In the genomic region with DNA sequence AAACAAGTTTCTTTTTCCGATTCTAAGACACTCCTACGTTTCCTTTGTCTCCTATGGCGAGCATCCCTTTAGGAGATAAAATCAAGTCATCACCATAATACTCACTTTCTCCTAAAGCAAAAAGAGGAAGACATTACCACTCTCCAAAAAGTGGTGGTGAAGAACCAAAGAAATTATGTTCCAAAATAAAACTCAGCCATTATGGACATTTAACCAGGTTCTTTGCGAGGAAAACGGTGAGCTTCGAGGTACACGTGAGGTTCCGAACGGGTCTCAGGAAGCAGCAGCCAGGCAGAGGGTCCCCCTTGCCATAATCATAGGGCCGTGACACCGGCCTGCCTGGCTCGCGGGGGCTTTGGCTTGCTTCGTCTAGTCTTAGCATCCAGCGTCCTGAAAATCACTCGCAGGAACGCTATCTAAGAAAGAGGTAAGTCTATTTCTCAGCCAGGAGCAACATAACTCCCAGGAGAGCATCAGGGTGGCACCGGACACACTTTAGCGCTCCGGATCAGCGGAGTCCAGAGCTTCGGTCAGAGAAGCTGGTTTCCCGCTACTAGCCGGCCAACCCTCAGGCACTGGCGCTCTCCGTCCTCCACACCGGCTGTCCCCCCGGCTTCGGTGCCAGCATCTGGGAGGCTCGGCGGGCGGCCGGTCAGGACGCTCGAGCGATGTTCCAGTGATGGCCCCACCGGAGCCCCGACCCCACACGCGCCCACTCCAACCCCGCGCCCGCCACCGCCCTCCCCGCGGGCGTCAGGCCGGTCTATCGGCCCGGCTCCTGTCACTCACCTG, we compare ENCODE assay signal across 8 cellular contexts. TPM values are rescaled to one million over a fixed set of nuclear protein-coding genes. Genes with fewer than 3 reads are reported as not detected.
DNase-seq lines count a peak whose midpoint lies in the region; ATAC-seq, FAIRE-seq and TF ChIP-seq lines count a peak whose summit lies in the region.

No MANE protein-coding gene starts in this region.

- SMC1A ChIA-PET in GM12878 (lab: Charles Lee; ENCODE audit: uncharacterized antibody, unreplicated experiment): interaction anchor here (1.3 kb wide), 1 partner anchor 21 kb away, joined by 3 read pairs; no protein-coding TSS in a partner anchor

- H3K27me3 ChIP-seq in GM12878 (replicated peaks in 1 of 2; ENCODE audit: control insufficient read depth in 2 of 2, insufficient read depth in 2 of 2, low read length in 1 of 2) (no peaks in the 10 kb centered on the region), iPS-20b (ENCODE audit: insufficient read depth, low read length) (no peaks in the 10 kb centered on the region)

- peak overlapping the region; percentile 96 for H3K27ac Mint-ChIP-seq in activated T-cell treated with anti-CD3 and anti-CD28 coated beads, Interleukin-2, amount 50 U/mL, for 24 hours

- no peaks in the 10 kb centered on the region for H3K9me3 Mint-ChIP-seq in activated T-cell treated with anti-CD3 and anti-CD28 coated beads, Interleukin-2, amount 50 U/mL, for 24 hours

- in situ Hi-C loops in GM12878 (cut with MboI): no loop called here

- peak overlapping the region; percentile 30 for H3K4me2 ChIP-seq in GM12878 (ENCODE audit: control insufficient read depth, insufficient read depth)

- WGBS in GM12878 (ENCODE audit: insufficient coverage, insufficient replicate concordance, low lambda C conversion rate, missing lambda C conversion rate): 7% methylated on average over 30 of the region's 50 CpGs

- H2AFZ ChIP-seq in GM12878 (ENCODE audit: control insufficient read depth, low read depth, low read length): peak overlapping the region; percentile 65

- peak overlapping the region; percentile 88 for H3K4me3 Mint-ChIP-seq in activated T-cell treated with anti-CD3 and anti-CD28 coated beads, Interleukin-2, amount 50 U/mL, for 24 hours

- H3K27ac ChIP-seq in GM12878 (ENCODE audit: control insufficient read depth, insufficient read depth) (peak overlapping the region; percentile 59), iPS-20b (ENCODE audit: low read length) (peak overlapping the region; percentile 4)

- no peak for TF ChIP-seq EP300 in GM12878 (IDR thresholded peaks at IDR 0.05; ENCODE audit: borderline replicate concordance in 1 of 2, control insufficient read depth in 1 of 2, low read depth in 2 of 2, low read length in 2 of 2)

- ATAC-seq in HG02678 (IDR thresholded peaks at IDR 0.05; ENCODE audit: unreplicated experiment) (peak; percentile 42), GM12878 (peak; percentile 68)

- TF ChIP-seq CTCF in GM12878 (IDR thresholded peaks at IDR 0.05 in 2 of 3, conservative IDR thresholded peaks at IDR 0.05 in 1 of 3; ENCODE audit: control insufficient read depth in 2 of 3, extremely low read depth in 1 of 3, insufficient read depth in 1 of 3, low read depth in 3 of 3, low read length in 3 of 3): no peak

- peaks cover 41% of the 10 kb centered on the region for H3K4me1 Mint-ChIP-seq in activated T-cell treated with anti-CD3 and anti-CD28 coated beads, Interleukin-2, amount 50 U/mL, for 24 hours (ENCODE audit: low read depth)

- intact Hi-C loops in GM12878 (cut with micrococcal nuclease; ENCODE audit: unreplicated experiment): loop anchor here (5.0 kb wide), 1 partner anchor 63 kb away; a partner anchor contains a TSS

- H3K4me1 ChIP-seq in GM12878 (ENCODE audit: control insufficient read depth, insufficient read depth, low read length): peaks cover 9% of the 10 kb centered on the region
- H3K4me1 ChIP-seq in iPS-20b (ENCODE audit: insufficient read depth, low read length): peaks cover 3% of the 10 kb centered on the region

- H3K27me3 Mint-ChIP-seq in activated T-cell treated with anti-CD3 and anti-CD28 coated beads, Interleukin-2, amount 50 U/mL, for 24 hours: no peaks in the 10 kb centered on the region

- H3K36me3 ChIP-seq in GM12878 (ENCODE audit: control insufficient read depth in 2 of 2, insufficient read depth in 2 of 2, low read length in 1 of 2) (no peaks in the 10 kb centered on the region), iPS-20b (ENCODE audit: insufficient read depth, low read depth, low read length) (peaks cover 16% of the 10 kb centered on the region)

- RAD21 ChIA-PET in GM12878 (lab: Charles Lee; ENCODE audit: unreplicated experiment): interaction anchor here (0.8 to 2.5 kb wide), 5 partner anchors 18 to 246 kb away, joined by 3 to 14 read pairs (median 4); a partner anchor contains a TSS

- H3K9me3 ChIP-seq in GM12878 (replicated peaks; ENCODE audit: control insufficient read depth, insufficient read depth, low read length) (no peaks in the 10 kb centered on the region), iPS-20b (ENCODE audit: insufficient read depth, low read depth, low read length) (no peaks in the 10 kb centered on the region)

- no TSS peak for BruUV-seq in GM12878 (replicated peaks; lab: Mats Ljungman, UMichigan)

- peak overlapping the region; percentile 96 for H3K4me3 ChIP-seq in GM12878
- peak overlapping the region; percentile 86 for H3K4me3 ChIP-seq in iPS-20b (ENCODE audit: low read length)

- POLR2A ChIA-PET in GM12878 (lab: Charles Lee): interaction anchor here (0.6 to 3.0 kb wide), 4 partner anchors 18 to 283 kb away, joined by 3 to 15 read pairs (median 4); a partner anchor contains a TSS

- TF ChIP-seq RAD21 in GM12878 (IDR thresholded peaks at IDR 0.05; ENCODE audit: insufficient read depth, low read depth, low read length): no peak

- peak; percentile 89 for FAIRE-seq in GM12878 (lab: Jason Lieb, UNC)

- no peak for TF ChIP-seq POLR2A in GM12878 (IDR thresholded peaks at IDR 0.05; ENCODE audit: low read depth, low read length)

- no peak for DNase-seq in activated T-cell treated with anti-CD3 and anti-CD28 coated beads, Interleukin-2, amount 50 U/mL, for 24 hours
- no peak for DNase-seq in activated T-cell treated with anti-CD3 and anti-CD28 coated beads, Interleukin-2, amount 50 U/mL, for 48 hours
- DNase-seq in NCI-H69 (lab: John Stamatoyannopoulos, UW) (peak; percentile 51), GM12878 (ENCODE audit: low read depth, low spot score) (no peak), GM19238 (ENCODE audit: insufficient read length, low spot score) (no peak)
- peak; percentile 37 for DNase-seq in stimulated activated CD4-positive, alpha-beta T cell treated with anti-CD3 and anti-CD28 coated beads, Interleukin-15, amount 100 ng/mL, for 24 hours

- H4K20me1 ChIP-seq in GM12878 (ENCODE audit: control insufficient read depth, insufficient read depth): no peaks in the 10 kb centered on the region

- peaks cover 41% of the 10 kb centered on the region for H3K36me3 Mint-ChIP-seq in activated T-cell treated with anti-CD3 and anti-CD28 coated beads, Interleukin-2, amount 50 U/mL, for 24 hours (ENCODE audit: low read depth)

- peaks cover 27% of the 10 kb centered on the region for H3K79me2 ChIP-seq in GM12878 (ENCODE audit: control insufficient read depth, insufficient read depth, low read length)

- CTCF ChIA-PET in GM12878 (lab: Yijun Ruan, JAX): interaction anchor here (0.5 to 1.5 kb wide), 4 partner anchors 17 to 294 kb away, joined by 3 to 4 read pairs (median 4); a partner anchor contains a TSS

- H3K9ac ChIP-seq in GM12878 (ENCODE audit: control insufficient read depth, insufficient read depth, low read length): peak overlapping the region; percentile 87
- H3K9ac ChIP-seq in iPS-20b (ENCODE audit: low read depth, low read length): peak overlapping the region; percentile 84; the same call in 1 of the 2 replicates

RNA-seq across cellular contexts. Expression of a gene that starts 0.6 kb away (rescaled TPM):
- total RNA-seq in GM12878 (2013; cell fraction: nucleolus; rRNA removed): 59.2 and 67.7 TPM in 2 replicates
- total RNA-seq in GM12878 (2014; rRNA removed): 13.4 and 16.0 TPM in 2 replicates
- total RNA-seq in GM12878 (2014; rRNA removed; fragmentation: Illumina TruSeq; extraction: Trizol): 9.9 and 10.6 TPM in 2 replicates
- 28.6 and 29.8 TPM in 2 replicates for total RNA-seq in GM12878 (2021)
- polyA plus RNA-seq in GM12878 (2011; ENCODE audit: low read depth): 7.5 TPM
- polyA plus RNA-seq in GM12878 (2011; rRNA removed): 13.6 and 30.6 TPM in 2 replicates
- 22.1 and 29.5 TPM in 2 replicates for polyA plus RNA-seq in GM12878 (2011; cell fraction: cytosol; rRNA removed)
- polyA plus RNA-seq in GM12878 (2011; cell fraction: nucleus; rRNA removed): 37.3 and 43.6 TPM in 2 replicates
- polyA plus RNA-seq in GM12878 (2012): 11.8 TPM in 2 replicates
- polyA plus RNA-seq in GM12878 (2014; fragmentation: Illumina TruSeq; extraction: Trizol): 10.0 and 15.1 TPM in 2 replicates
- polyA plus RNA-seq in GM12878 (2014; fragmentation: Nextera tagmentation; extraction: Ambion mirVana): 1 to 10 TPM; 1.3 to 2.0 TPM
- 22.9 and 25.0 TPM in 2 replicates for polyA plus RNA-seq in GM12878 (2014; rRNA removed)
- polyA plus RNA-seq in GM12878 (2016; fragmentation: Nextera tagmentation; extraction: Ambion mirVana): 10 to 100 TPM; 20.4 to 21.7 TPM
- polyA minus RNA-seq in GM12878 (2011; rRNA and poly(A)+ RNA removed): 47.1 and 58.7 TPM in 2 replicates
- polyA minus RNA-seq in GM12878 (2011; cell fraction: cytosol; rRNA and poly(A)+ RNA removed): 14.8 and 19.0 TPM in 2 replicates
- polyA minus RNA-seq in GM12878 (2011; cell fraction: nucleus; rRNA and poly(A)+ RNA removed): 8.8 and 19.5 TPM in 2 replicates

RNA-seq across cellular contexts. Expression of a gene that starts 13.9 kb away (rescaled TPM):
- 0.33 TPM in 1 of 2 replicates, not detected in the other for total RNA-seq in GM12878 (2013; cell fraction: nucleolus; rRNA removed)
- total RNA-seq in GM12878 (2014; rRNA removed): not detected in 2 replicates
- not detected in 2 replicates for total RNA-seq in GM12878 (2014; rRNA removed; fragmentation: Illumina TruSeq; extraction: Trizol)
- total RNA-seq in GM12878 (2021): not detected in 2 replicates
- polyA plus RNA-seq in GM12878 (2011; ENCODE audit: low read depth): not detected
- not detected in 2 replicates for polyA plus RNA-seq in GM12878 (2011; rRNA removed)
- polyA plus RNA-seq in GM12878 (2011; cell fraction: cytosol; rRNA removed): 0.05 TPM in 1 of 2 replicates, not detected in the other
- polyA plus RNA-seq in GM12878 (2011; cell fraction: nucleus; rRNA removed): 0.28 TPM in 2 replicates
- 0.10 TPM in 1 of 2 replicates, not detected in the other for polyA plus RNA-seq in GM12878 (2012)
- polyA plus RNA-seq in GM12878 (2014; fragmentation: Illumina TruSeq; extraction: Trizol): not detected in 2 replicates
- not detected for polyA plus RNA-seq in GM12878 (2014; fragmentation: Nextera tagmentation; extraction: Ambion mirVana)
- polyA plus RNA-seq in GM12878 (2014; rRNA removed): not detected in 2 replicates
- not detected for polyA plus RNA-seq in GM12878 (2016; fragmentation: Nextera tagmentation; extraction: Ambion mirVana)
- not detected in 2 replicates for polyA minus RNA-seq in GM12878 (2011; rRNA and poly(A)+ RNA removed)
- polyA minus RNA-seq in GM12878 (2011; cell fraction: cytosol; rRNA and poly(A)+ RNA removed): not detected in 2 replicates
- not detected in 2 replicates for polyA minus RNA-seq in GM12878 (2011; cell fraction: nucleus; rRNA and poly(A)+ RNA removed)

RNA-seq across cellular contexts. Expression of a gene that starts 17.3 kb away (rescaled TPM):
- total RNA-seq in GM12878 (2013; cell fraction: nucleolus; rRNA removed): 6.4 and 6.9 TPM in 2 replicates
- total RNA-seq in GM12878 (2014; rRNA removed) (9.3 and 11.9 TPM in 2 replicates), GM12878 (2014; rRNA removed; fragmentation: Illumina TruSeq; extraction: Trizol) (3.8 and 4.2 TPM in 2 replicates), GM12878 (2021) (6.0 and 9.2 TPM in 2 replicates)
- 0.92 TPM for polyA plus RNA-seq in GM12878 (2011; ENCODE audit: low read depth)
- polyA plus RNA-seq in GM12878 (2011; rRNA removed) (0.94 and 1.6 TPM in 2 replicates), GM12878 (2014; fragmentation: Illumina TruSeq; extraction: Trizol) (2.1 TPM in 1 of 2 replicates, not detected in the other), GM12878 (2014; fragmentation: Nextera tagmentation; extraction: Ambion mirVana) (1 to 10 TPM in 1 of 2 experiments, under 1 TPM in 1; 0.32 to 1.4 TPM), GM12878 (2014; rRNA removed) (10.2 and 10.5 TPM in 2 replicates), GM12878 (2016; fragmentation: Nextera tagmentation; extraction: Ambion mirVana) (1 to 10 TPM; 9.0 to 9.9 TPM)
- 2.7 and 4.6 TPM in 2 replicates for polyA plus RNA-seq in GM12878 (2011; cell fraction: cytosol; rRNA removed)
- polyA plus RNA-seq in GM12878 (2011; cell fraction: nucleus; rRNA removed): 2.7 and 3.3 TPM in 2 replicates
- 1.9 and 2.3 TPM in 2 replicates for polyA plus RNA-seq in GM12878 (2012)
- 1.8 and 4.4 TPM in 2 replicates for polyA minus RNA-seq in GM12878 (2011; rRNA and poly(A)+ RNA removed)
- 2.1 TPM in 1 of 2 replicates, not detected in the other for polyA minus RNA-seq in GM12878 (2011; cell fraction: cytosol; rRNA and poly(A)+ RNA removed)
- polyA minus RNA-seq in GM12878 (2011; cell fraction: nucleus; rRNA and poly(A)+ RNA removed): 4.0 and 7.8 TPM in 2 replicates

RNA-seq across cellular contexts. Expression of a gene that starts 28.0 kb away (rescaled TPM):
- 270 and 275 TPM in 2 replicates for total RNA-seq in GM12878 (2013; cell fraction: nucleolus; rRNA removed)
- total RNA-seq in GM12878 (2014; rRNA removed) (71.2 and 79.6 TPM in 2 replicates), GM12878 (2014; rRNA removed; fragmentation: Illumina TruSeq; extraction: Trizol) (35.1 and 38.9 TPM in 2 replicates), GM12878 (2021) (108 and 116 TPM in 2 replicates)
- 86.4 TPM for polyA plus RNA-seq in GM12878 (2011; ENCODE audit: low read depth)
- polyA plus RNA-seq in GM12878 (2011; rRNA removed) (34.1 and 65.8 TPM in 2 replicates), GM12878 (2014; fragmentation: Illumina TruSeq; extraction: Trizol) (25.9 and 57.4 TPM in 2 replicates), GM12878 (2014; fragmentation: Nextera tagmentation; extraction: Ambion mirVana) (10 to 100 TPM; 11.8 to 22.2 TPM), GM12878 (2014; rRNA removed) (105 and 112 TPM in 2 replicates), GM12878 (2016; fragmentation: Nextera tagmentation; extraction: Ambion mirVana) (10 to 100 TPM; 34.6 to 36.0 TPM)
- 67.0 and 102 TPM in 2 replicates for polyA plus RNA-seq in GM12878 (2011; cell fraction: cytosol; rRNA removed)
- polyA plus RNA-seq in GM12878 (2011; cell fraction: nucleus; rRNA removed): 1,147 and 1,386 TPM in 2 replicates
- 133 and 156 TPM in 2 replicates for polyA plus RNA-seq in GM12878 (2012)
- 68.0 and 103 TPM in 2 replicates for polyA minus RNA-seq in GM12878 (2011; rRNA and poly(A)+ RNA removed)
- polyA minus RNA-seq in GM12878 (2011; cell fraction: cytosol; rRNA and poly(A)+ RNA removed): 29.7 and 31.4 TPM in 2 replicates
- 202 and 226 TPM in 2 replicates for polyA minus RNA-seq in GM12878 (2011; cell fraction: nucleus; rRNA and poly(A)+ RNA removed)

Comparison
In these comparisons a context has a peak if more than half of its experiments do, and no peak if none do; other contexts are left out.
1. DNase-seq: peak in NCI-H69 (single experiment) and stimulated activated CD4-positive, alpha-beta T cell treated with anti-CD3 and anti-CD28 coated beads, Interleukin-15, amount 100 ng/mL, for 24 hours (single experiment); none in activated T-cell treated with anti-CD3 and anti-CD28 coated beads, Interleukin-2, amount 50 U/mL, for 24 hours (single experiment), activated T-cell treated with anti-CD3 and anti-CD28 coated beads, Interleukin-2, amount 50 U/mL, for 48 hours (0 of 2), GM12878 (single experiment) and GM19238 (single experiment).